8 cellular contexts compared by ENCODE assay signal in the genomic region with DNA sequence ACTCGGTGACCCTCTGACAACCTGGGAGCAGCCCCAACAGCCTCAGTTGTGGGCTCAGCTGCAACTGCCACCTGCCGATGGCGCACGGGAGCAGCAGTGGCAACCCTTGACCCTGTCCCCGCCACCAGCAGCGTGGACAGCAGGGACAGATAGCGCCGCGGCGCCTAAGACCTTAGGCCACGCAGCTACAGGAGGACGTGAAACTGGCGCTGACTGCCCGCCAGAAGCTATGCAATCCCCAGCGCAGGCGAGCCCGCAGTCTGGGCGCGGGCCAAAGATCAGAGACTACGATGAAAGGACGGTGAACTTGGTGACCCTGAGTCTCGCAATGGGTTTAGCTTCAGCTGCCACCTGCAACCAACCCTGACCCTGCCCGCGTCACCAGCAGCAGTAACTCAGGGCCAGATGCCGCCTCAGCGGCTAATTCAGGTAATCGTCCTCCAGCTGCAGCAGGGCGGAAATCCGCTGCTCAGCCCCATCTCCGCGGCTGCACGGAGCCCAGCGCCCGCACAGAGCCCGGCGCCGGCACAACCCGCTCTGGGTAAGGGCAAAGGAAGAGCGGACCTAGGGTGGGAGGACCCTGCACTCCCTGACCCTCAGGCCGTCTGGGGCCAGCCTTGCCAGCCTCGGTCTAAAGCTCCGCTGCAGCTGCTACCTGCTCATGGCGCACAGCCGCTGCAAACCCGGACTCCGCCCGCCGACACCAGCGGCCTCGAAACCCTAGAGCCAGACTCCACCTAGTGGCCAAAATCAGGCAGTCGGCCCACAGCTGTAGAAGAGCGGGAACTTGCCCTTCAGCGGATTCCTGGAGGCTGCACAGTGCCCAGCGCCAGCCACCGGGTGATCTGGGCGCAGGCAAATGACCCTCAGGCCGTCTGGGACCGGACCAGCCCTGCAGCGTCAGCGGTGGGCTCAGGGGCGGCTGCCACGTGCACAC.
DNase-seq lines count a peak whose midpoint lies in the region; ATAC-seq and TF ChIP-seq lines count a peak whose summit lies in the region.
"Not testable (repeated sequence)": the region's sequence is repeated elsewhere in the genome, so short reads cannot be mapped to it uniquely, and the experiment has no call there.

No MANE protein-coding gene starts in this region.

- H3K4me1 ChIP-seq in DOHH2 (ENCODE audit: control insufficient read depth, low read length); gastroesophageal sphincter; tibial nerve: not testable (repeated sequence)

- not testable (repeated sequence) for TF ChIP-seq EP300 in gastroesophageal sphincter (IDR thresholded peaks at IDR 0.05); tibial nerve (IDR thresholded peaks at IDR 0.05)

- not testable (repeated sequence) for H3K27ac ChIP-seq in DOHH2 (ENCODE audit: low read depth, low read length); gastroesophageal sphincter; tibial nerve

- H3K9me3 Mint-ChIP-seq in natural killer cell: not testable (repeated sequence)

- TF ChIP-seq CTCF in DOHH2 (IDR thresholded peaks at IDR 0.05; ENCODE audit: low read depth, low read length, poor library complexity, severe bottlenecking) (peak; percentile 16), gastroesophageal sphincter (IDR thresholded peaks at IDR 0.05) (peak; percentile 34 to 77 (median 58)), natural killer cell (IDR thresholded peaks at IDR 0.05) (peak; percentile 60), tibial nerve (IDR thresholded peaks at IDR 0.05) (peak in 3 of 5 experiments; percentile 56 to 65 (median 57))

- not testable (repeated sequence) for H3K9me3 ChIP-seq in DOHH2 (ENCODE audit: control insufficient read depth, insufficient read depth, low read length); gastroesophageal sphincter; tibial nerve

- H3K4me3 Mint-ChIP-seq in natural killer cell: peak overlapping the region; percentile 73

- H3K9me2 ChIP-seq in DOHH2 (replicated peaks; ENCODE audit: control insufficient read depth, low read length): not testable (repeated sequence)

- not testable (repeated sequence) for H3K4me3 ChIP-seq in DOHH2 (ENCODE audit: low read length)
- H3K4me3 ChIP-seq in gastroesophageal sphincter: peak overlapping the region; percentile 21 to 48
- H3K4me3 ChIP-seq in tibial nerve: peak overlapping the region in 3 of 4 donors; percentile 11 to 47 (median 27)

- H3K27ac Mint-ChIP-seq in natural killer cell: not testable (repeated sequence)

- intact Hi-C loops in natural killer cell (cut with micrococcal nuclease): not testable (repeated sequence)

- H3F3A ChIP-seq in DOHH2 (ENCODE audit: control insufficient read depth, insufficient read depth): not testable (repeated sequence)

- DNase-seq in NCI-H82 (lab: John Stamatoyannopoulos, UW) (peak; percentile 33), natural killer cell (peak; percentile 58), tibial nerve (ENCODE audit: low spot score in 2 of 2) (peak; percentile 49 to 61)
- peak; percentile 21 to 60 for DNase-seq in activated CD4-positive, alpha-beta T cell treated with anti-CD3 and anti-CD28 coated beads, Interleukin-2, amount 50 U/mL, for 24 hours (ENCODE audit: low read depth in 1 of 2, low spot score in 1 of 2)
- DNase-seq in activated naive CD4-positive, alpha-beta T cell treated with anti-CD3 and anti-CD28 coated beads, Interleukin-2, amount 50 U/mL, for 16 hours: peak; percentile 62
- DNase-seq in stimulated activated CD4-positive, alpha-beta T cell treated with anti-CD3 and anti-CD28 coated beads, TNF-alpha, amount 100 ng/mL, for 1 hour (ENCODE audit: low read depth in 3 of 3, low spot score in 1 of 3): peak; percentile 9 to 52 (median 48)

- not testable (repeated sequence) for H3K4me2 ChIP-seq in DOHH2 (ENCODE audit: low read length)

- H3K4me1 Mint-ChIP-seq in natural killer cell: not testable (repeated sequence)

- WGBS in gastroesophageal sphincter (ENCODE audit: low coverage in 1 of 2), 2 donors: no CpG with 5 or more reads among the region's 62 CpGs
- 40 to 53% methylated on average over 7 to 17 of the region's 62 CpGs for WGBS in tibial nerve, 2 donors

- not testable (repeated sequence) for TF ChIP-seq POLR2A in gastroesophageal sphincter (IDR thresholded peaks at IDR 0.05); tibial nerve (IDR thresholded peaks at IDR 0.05)

- H3K27me3 Mint-ChIP-seq in natural killer cell (ENCODE audit: low read depth in 2 of 2): not testable (repeated sequence)

- not testable (repeated sequence) for H3K79me2 ChIP-seq in DOHH2 (ENCODE audit: control insufficient read depth, low read length)

- ATAC-seq in gastroesophageal sphincter: not testable (repeated sequence)
- ATAC-seq in natural killer cell: peak in 1 of 3 donors; percentile 40

- H3K36me3 Mint-ChIP-seq in natural killer cell: not testable (repeated sequence)

- H4K20me1 ChIP-seq in DOHH2 (ENCODE audit: control insufficient read depth, insufficient read depth, low read depth, low read length): not testable (repeated sequence)

- not testable (repeated sequence) for H3K36me3 ChIP-seq in DOHH2 (ENCODE audit: control insufficient read depth, low read length); gastroesophageal sphincter; tibial nerve

- not testable (repeated sequence) for H3K27me3 ChIP-seq in DOHH2 (ENCODE audit: control insufficient read depth, low read length); gastroesophageal sphincter; tibial nerve
